ENCODE assay signal across 12 cellular contexts in genomic region chr1:12180903-12181302, GRCh38. TPM values are rescaled to one million over a fixed set of nuclear protein-coding genes. Genes with fewer than 3 reads are reported as not detected.
A peak's percentile ranks its signal among the peaks of the same experiment; 100 is the strongest.
DNase-seq lines count a peak whose midpoint lies in the region; ATAC-seq, FAIRE-seq and TF ChIP-seq lines count a peak whose summit lies in the region.
"Had no signal": no experiment of that assay in that cellular context is flagged by ENCODE, and none has a peak within 500 bp of the region (broad histone marks: within the 10 kb centered on the region; RNA-seq: fewer than 3 reads in every experiment).

No MANE protein-coding gene starts in this region.

- no peak for FAIRE-seq in urothelium cell line (lab: Jason Lieb, UNC)

- intact Hi-C loops in activated T-helper 2 cell treated with anti-CD3 and anti-CD28 coated beads, Interferon-gamma antibody, Interleukin-2, Interleukin-4, amounts not matched to agents 10 μg/mL and 5 μg/mL and 100 μg/mL, durations not matched to agents 14 hours and 24 hours and 36 hours (cut with micrococcal nuclease) = no loop called here
- intact Hi-C loops in right lobe of liver (cut with DNase I) (no loop called here), stomach (cut with DNase I; ENCODE audit: low total_unique reads) (no loop called here)

- peak overlapping the region; percentile 31 to 77 (median 74) for H3K27ac Mint-ChIP-seq in IgD-negative memory B cell
- peak overlapping the region; percentile 33 for H3K27ac Mint-ChIP-seq in activated T-helper 2 cell treated with anti-CD3 and anti-CD28 coated beads, Interferon-gamma antibody, Interleukin-2, Interleukin-4, amounts not matched to agents 10 μg/mL and 5 μg/mL and 100 μg/mL, durations not matched to agents 14 hours and 24 hours and 36 hours
- H3K27ac Mint-ChIP-seq: activated naive CD4-positive, alpha-beta T cell treated with anti-CD3 and anti-CD28 coated beads, Interleukin-2, amount 50 U/mL, for 72 hours had no signal

- no peak for DNase-seq in activated T-helper 2 cell treated with anti-CD3 and anti-CD28 coated beads, Interferon-gamma antibody, Interleukin-2, Interleukin-4, amounts not matched to agents 10 μg/mL and 5 μg/mL and 100 μg/mL, durations not matched to agents 14 hours and 24 hours and 36 hours (ENCODE audit: low spot score)
- no peak for DNase-seq in right lobe of liver
- no peak for DNase-seq in stomach
- no peak for DNase-seq in mesenteric fat pad (ENCODE audit: low spot score)
- no peak for DNase-seq in urothelium cell line (ENCODE audit: low spot score)
- DNase-seq in NCI-H128 (lab: John Stamatoyannopoulos, UW; ENCODE audit: unreplicated experiment) = no peak
- DNase-seq: activated CD4-positive, alpha-beta T cell treated with anti-CD3 and anti-CD28 coated beads, Interleukin-2, amount 50 U/mL, for 48 hours; dermis blood vessel endothelial cell; NCI-H2171 treated with DMSO at 0.1 percent for 48 hours had no signal

- 100% methylated on average over 1 of the region's 7 CpGs for WGBS in right lobe of liver (ENCODE audit: insufficient coverage, low coverage, low lambda C conversion rate, missing lambda C conversion rate)
- WGBS in stomach, 5 donors = 70 to 89% (median 83%) methylated on average over 5 to 7 of the region's 7 CpGs

- H3K4me1 ChIP-seq in right lobe of liver = peaks cover 0 to 62% (median 34%) of the 10 kb centered on the region in 4 donors
- H3K4me1 ChIP-seq in stomach = peaks cover 53 to 98% (median 76%) of the 10 kb centered on the region in 4 donors

- H3K4me3 ChIP-seq in right lobe of liver (no peak overlapping the region), stomach (no peak overlapping the region)

- H3K4me3 Mint-ChIP-seq in IgD-negative memory B cell = peak overlapping the region in 2 of 4 donors; percentile 47 to 75
- no peak overlapping the region for H3K4me3 Mint-ChIP-seq in activated T-helper 2 cell treated with anti-CD3 and anti-CD28 coated beads, Interferon-gamma antibody, Interleukin-2, Interleukin-4, amounts not matched to agents 10 μg/mL and 5 μg/mL and 100 μg/mL, durations not matched to agents 14 hours and 24 hours and 36 hours (ENCODE audit: low read depth)

- H3K27ac ChIP-seq in right lobe of liver (peak overlapping the region; percentile 84 to 93 (median 92)), stomach (peak overlapping the region; percentile 34 to 92 (median 81))

- H3K9me3 ChIP-seq in right lobe of liver (no peaks in the 10 kb centered on the region), stomach (no peaks in the 10 kb centered on the region)

- TF ChIP-seq EP300 in stomach (IDR thresholded peaks at IDR 0.05) = no peak

- no peaks in the 10 kb centered on the region for H3K27me3 ChIP-seq in right lobe of liver
- H3K27me3 ChIP-seq in stomach = no peaks in the 10 kb centered on the region

- TF ChIP-seq POLR2A in right lobe of liver (IDR thresholded peaks at IDR 0.05) (no peak), stomach (IDR thresholded peaks at IDR 0.05) (no peak)

- peak in 1 of 4 donors; percentile 1 for ATAC-seq in right lobe of liver
- ATAC-seq: activated naive CD4-positive, alpha-beta T cell treated with anti-CD3 and anti-CD28 coated beads, Interleukin-2, amount 50 U/mL, for 72 hours had no signal

- peaks cover 54 to 63% (median 61%) of the 10 kb centered on the region in 3 donors for H3K4me1 Mint-ChIP-seq in IgD-negative memory B cell
- peaks cover 61% of the 10 kb centered on the region for H3K4me1 Mint-ChIP-seq in activated T-helper 2 cell treated with anti-CD3 and anti-CD28 coated beads, Interferon-gamma antibody, Interleukin-2, Interleukin-4, amounts not matched to agents 10 μg/mL and 5 μg/mL and 100 μg/mL, durations not matched to agents 14 hours and 24 hours and 36 hours (ENCODE audit: low read depth)

- H3K9me3 Mint-ChIP-seq in IgD-negative memory B cell = no peaks in the 10 kb centered on the region
- no peaks in the 10 kb centered on the region for H3K9me3 Mint-ChIP-seq in activated T-helper 2 cell treated with anti-CD3 and anti-CD28 coated beads, Interferon-gamma antibody, Interleukin-2, Interleukin-4, amounts not matched to agents 10 μg/mL and 5 μg/mL and 100 μg/mL, durations not matched to agents 14 hours and 24 hours and 36 hours
- H3K9me3 Mint-ChIP-seq: activated naive CD4-positive, alpha-beta T cell treated with anti-CD3 and anti-CD28 coated beads, Interleukin-2, amount 50 U/mL, for 72 hours had no signal

- TF ChIP-seq CTCF in right lobe of liver (IDR thresholded peaks at IDR 0.05) = no peak
- TF ChIP-seq CTCF in stomach (IDR thresholded peaks at IDR 0.05) = no peak

- no peaks in the 10 kb centered on the region for H3K36me3 Mint-ChIP-seq in IgD-negative memory B cell
- peaks cover 56% of the 10 kb centered on the region for H3K36me3 Mint-ChIP-seq in activated T-helper 2 cell treated with anti-CD3 and anti-CD28 coated beads, Interferon-gamma antibody, Interleukin-2, Interleukin-4, amounts not matched to agents 10 μg/mL and 5 μg/mL and 100 μg/mL, durations not matched to agents 14 hours and 24 hours and 36 hours (ENCODE audit: low read depth)

- H3K36me3 ChIP-seq in right lobe of liver (no peaks in the 10 kb centered on the region), stomach (peaks cover 0 to 5% (median 0%) of the 10 kb centered on the region in 4 donors)

- H3K27me3 Mint-ChIP-seq in IgD-negative memory B cell = no peaks in the 10 kb centered on the region
- H3K27me3 Mint-ChIP-seq in activated T-helper 2 cell treated with anti-CD3 and anti-CD28 coated beads, Interferon-gamma antibody, Interleukin-2, Interleukin-4, amounts not matched to agents 10 μg/mL and 5 μg/mL and 100 μg/mL, durations not matched to agents 14 hours and 24 hours and 36 hours (ENCODE audit: low read depth) = no peaks in the 10 kb centered on the region

RNA-seq across cellular contexts. Expression of gene TNFRSF1B, which starts 14.1 kb away (rescaled TPM):
- polyA plus RNA-seq in IgD-negative memory B cell = 117 TPM
- total RNA-seq in activated T-helper 2 cell treated with anti-CD3 and anti-CD28 coated beads, Interferon-gamma antibody, Interleukin-2, Interleukin-4, amounts not matched to agents 10 μg/mL and 5 μg/mL and 100 μg/mL, durations not matched to agents 14 hours and 24 hours and 36 hours = 150 and 153 TPM in 2 replicates
- total RNA-seq in right lobe of liver = 10 to 100 TPM; 12.9 to 56.9 (median 26.5) TPM
- 10 to 100 TPM in 4 of 5 donors, 1 to 10 TPM in 1; 7.1 to 24.3 (median 14.9) TPM for total RNA-seq in stomach
- polyA plus RNA-seq in stomach = 1 to 10 TPM; 5.4 to 8.4 (median 7.8) TPM
- 95.6 TPM for total RNA-seq in mesenteric fat pad
- total RNA-seq: OCI-LY7 had no signal

RNA-seq across cellular contexts. Expression of gene VPS13D, which starts 48.9 kb away (rescaled TPM):
- polyA plus RNA-seq in IgD-negative memory B cell (8.9 TPM), stomach (10 to 100 TPM in 1 of 3 donors, 1 to 10 TPM in 2; 6.7 to 17.3 (median 9.0) TPM)
- total RNA-seq in activated T-helper 2 cell treated with anti-CD3 and anti-CD28 coated beads, Interferon-gamma antibody, Interleukin-2, Interleukin-4, amounts not matched to agents 10 μg/mL and 5 μg/mL and 100 μg/mL, durations not matched to agents 14 hours and 24 hours and 36 hours = 28.6 and 32.1 TPM in 2 replicates
- total RNA-seq in right lobe of liver (10 to 100 TPM; 25.9 to 36.9 (median 30.8) TPM), stomach (100 to 1,000 TPM in 1 of 5 donors, 10 to 100 TPM in 4; 57.1 to 106 (median 76.5) TPM), mesenteric fat pad (143 TPM)
